1 cellular context compared by ENCODE assay signal in genomic region chr2:70188460-70188859, GRCh38.
TF ChIP-seq lines count a peak whose summit lies in the region.

No MANE protein-coding gene starts in this region.

TF ChIP-seq in GM12878, 131 proteins besides CTCF, POLR2A, EP300 and RAD21:
- TF ChIP-seq HCFC1 (IDR thresholded peaks at IDR 0.05; ENCODE audit: low read length): no peak
- TF ChIP-seq NR2C1 (IDR thresholded peaks at IDR 0.05): no peak
- TF ChIP-seq CBX3 (IDR thresholded peaks at IDR 0.05; ENCODE audit: borderline replicate concordance, low read depth): no peak
- no peak for TF ChIP-seq ATF2 (IDR thresholded peaks at IDR 0.05; ENCODE audit: low read length)
- TF ChIP-seq SUPT20H (IDR thresholded peaks at IDR 0.05; ENCODE audit: borderline replicate concordance, control insufficient read depth, low read depth, low read length): no peak
- TF ChIP-seq PRDM15 (CRISPR knock-in tag; IDR thresholded peaks at IDR 0.05): no peak
- TF ChIP-seq HDAC2 (IDR thresholded peaks at IDR 0.05): no peak
- TF ChIP-seq ZBTB33 (IDR thresholded peaks at IDR 0.05): no peak
- no peak for TF ChIP-seq YBX1 (IDR thresholded peaks at IDR 0.05)
- TF ChIP-seq MXI1 (IDR thresholded peaks at IDR 0.05; ENCODE audit: low read depth, low read length): no peak
- TF ChIP-seq TCF12 (IDR thresholded peaks at IDR 0.05; ENCODE audit: low read depth, low read length): no peak
- no peak for TF ChIP-seq ASH2L (IDR thresholded peaks at IDR 0.05; ENCODE audit: borderline replicate concordance, low read depth)
- no peak for TF ChIP-seq USF1 (IDR thresholded peaks at IDR 0.05; ENCODE audit: borderline replicate concordance, extremely low read length, insufficient read depth, low read depth, low read length)
- TF ChIP-seq IRF5 (IDR thresholded peaks at IDR 0.05; ENCODE audit: borderline replicate concordance): no peak
- no peak for TF ChIP-seq GATAD2B (conservative IDR thresholded peaks at IDR 0.05; ENCODE audit: low read depth)
